Comparison of ENCODE assay signal across 1 cellular context in genomic region chr2:121076501-121076820, GRCh38.
TF ChIP-seq lines count a peak whose summit lies in the region.

No MANE protein-coding gene starts in this region.

TF ChIP-seq in HCT116, 20 proteins besides CTCF, POLR2A, EP300 and RAD21 (continued from another document):
- TF ChIP-seq FOSL1 (IDR thresholded peaks at IDR 0.05; ENCODE audit: low read depth): no peak
- no peak for TF ChIP-seq ELF1 (IDR thresholded peaks at IDR 0.05; ENCODE audit: borderline replicate concordance, low read depth)
- no peak for TF ChIP-seq EZH2phosphoT487 (IDR thresholded peaks at IDR 0.05; ENCODE audit: borderline replicate concordance)
- TF ChIP-seq SIN3A (IDR thresholded peaks at IDR 0.05; ENCODE audit: low read depth): no peak
- no peak for TF ChIP-seq CEBPB (IDR thresholded peaks at IDR 0.05; ENCODE audit: low read depth)
